Comparison of ENCODE assay signal across 19 cellular contexts in genomic region chr5:126253406-126253805, GRCh38.
"Had no signal": no experiment of that assay in that cellular context is flagged by ENCODE, and none has a peak within 500 bp of the region (broad histone marks: within the 10 kb centered on the region; RNA-seq: fewer than 3 reads in every experiment).

No MANE protein-coding gene starts in this region.

- H3K4me3 ChIP-seq: cardiac muscle cell, lower lobe of right lung, prostate gland, smooth muscle cell, upper lobe of left lung had no signal

- H3K36me3 ChIP-seq: cardiac muscle cell, lower lobe of right lung, prostate gland, upper lobe of left lung had no signal

- H3K27ac ChIP-seq: cardiac muscle cell, foreskin keratinocyte, lower lobe of right lung, prostate gland, upper lobe of left lung had no signal

- H3K9me3 ChIP-seq: prostate gland had no signal

- H3K4me1 ChIP-seq: foreskin keratinocyte, lower lobe of right lung, prostate gland, upper lobe of left lung had no signal

- DNase-seq: activated CD4-positive, alpha-beta T cell treated with anti-CD3 and anti-CD28 coated beads for 36 hours; activated CD4-positive, alpha-beta T cell treated with anti-CD3 and anti-CD28 coated beads, Interleukin-2, amount 50 U/mL, for 48 hours; activated CD8-positive, alpha-beta memory T cell treated with anti-CD3 and anti-CD28 coated beads, Interleukin-2, amount 10 ng/mL, durations not matched to agents 7 days and 5 days; activated naive CD4-positive, alpha-beta T cell; activated naive CD8-positive, alpha-beta T cell treated with anti-CD3 and anti-CD28 coated beads for 36 hours; amygdala; effector memory CD4-positive, alpha-beta T cell; foreskin keratinocyte; head of caudate nucleus; lower lobe of right lung; nephron progenitor cell; right cardiac atrium; stimulated activated CD4-positive, alpha-beta T cell treated with anti-CD3 and anti-CD28 coated beads, Interleukin-4, amount 100 ng/mL, for 1 hour; stimulated activated naive CD8-positive, alpha-beta T cell treated with anti-CD3 and anti-CD28 coated beads, Interleukin-15, amount 100 ng/mL, for 72 hours; upper lobe of left lung had no signal

- ATAC-seq: activated CD4-positive, alpha-beta T cell treated with anti-CD3 and anti-CD28 coated beads for 36 hours; activated CD8-positive, alpha-beta memory T cell treated with anti-CD3 and anti-CD28 coated beads, Interleukin-2, amount 10 ng/mL, durations not matched to agents 7 days and 5 days; foreskin keratinocyte; lower lobe of right lung; right cardiac atrium; stimulated activated naive CD8-positive, alpha-beta T cell treated with anti-CD3 and anti-CD28 coated beads, Interleukin-15, amount 100 ng/mL, for 72 hours; WTC11 had no signal

- H3K27me3 ChIP-seq: cardiac muscle cell, foreskin keratinocyte, upper lobe of left lung had no signal
